Comparison of ENCODE assay signal across 15 cellular contexts in the genomic region with DNA sequence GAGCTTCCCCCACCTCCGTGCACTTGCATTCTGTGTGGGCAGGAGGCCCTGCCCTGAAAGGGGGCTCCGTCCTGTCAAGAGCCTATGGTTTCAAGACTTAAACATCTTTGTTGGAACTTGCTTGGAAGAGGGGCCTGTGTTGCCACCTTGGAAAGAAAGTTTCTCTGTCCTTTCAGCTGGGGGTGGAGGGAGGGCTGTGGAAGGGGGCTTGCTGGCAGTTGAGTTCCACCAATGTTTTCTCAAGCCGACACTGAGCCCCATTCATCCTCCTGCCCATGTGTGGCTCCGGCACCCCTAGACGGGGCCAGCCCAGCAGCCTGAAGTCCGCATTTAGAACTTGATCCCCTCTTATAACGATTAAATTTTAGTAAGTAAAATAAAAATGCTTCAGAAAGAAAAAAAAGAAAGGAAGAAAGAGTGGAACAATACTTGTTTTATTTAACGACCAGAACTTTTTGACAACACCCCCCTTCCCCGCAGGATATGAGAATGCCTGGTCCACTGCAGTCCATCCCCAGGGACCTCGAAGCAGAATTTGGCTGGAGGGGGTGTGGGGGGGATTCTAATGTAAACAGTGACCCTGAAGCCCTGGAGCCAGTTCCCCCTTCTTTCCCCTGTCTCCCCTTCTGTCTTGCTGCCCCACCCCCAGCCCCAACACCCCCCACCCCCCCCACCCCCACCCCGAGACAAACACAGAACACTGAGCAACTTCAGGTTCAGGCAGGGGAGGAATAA. TPM values are rescaled to one million over a fixed set of nuclear protein-coding genes. Genes with fewer than 3 reads are reported as not detected.
DNase-seq lines count a peak whose midpoint lies in the region; ATAC-seq, FAIRE-seq and TF ChIP-seq lines count a peak whose summit lies in the region.
"Had no signal": no experiment of that assay in that cellular context is flagged by ENCODE, and none has a peak within 500 bp of the region (broad histone marks: within the 10 kb centered on the region; RNA-seq: fewer than 3 reads in every experiment).

No MANE protein-coding gene starts in this region.

- no peak for TF ChIP-seq CTCF in brain microvascular endothelial cell (IDR thresholded peaks at IDR 0.05; ENCODE audit: low read depth, low read length, missing control alignments)
- TF ChIP-seq CTCF in suprapubic skin (IDR thresholded peaks at IDR 0.05) = no peak
- no peak for TF ChIP-seq CTCF in upper lobe of left lung (IDR thresholded peaks at IDR 0.05)

- no peaks in the 10 kb centered on the region for H4K20me1 ChIP-seq in GM23248 (ENCODE audit: insufficient read depth)

- peak overlapping the region; percentile 90 for H3K9ac ChIP-seq in GM23248

- no peak for FAIRE-seq in GM12891 (lab: Jason Lieb, UNC)

- peaks cover 7% of the 10 kb centered on the region; the same call in 1 of the 2 replicates for H3F3A ChIP-seq in GM23248 (ENCODE audit: insufficient read depth)

- H3K4me3 ChIP-seq in GM23248 (no peak overlapping the region), brain microvascular endothelial cell (ENCODE audit: low read depth, low read length) (peak overlapping the region; percentile 20), suprapubic skin (no peak overlapping the region), upper lobe of left lung (no peak overlapping the region)

- H3K36me3 ChIP-seq in GM23248 (ENCODE audit: low read depth) (no peaks in the 10 kb centered on the region), brain microvascular endothelial cell (replicated peaks) (no peaks in the 10 kb centered on the region), suprapubic skin (peaks cover 4% of the 10 kb centered on the region), upper lobe of left lung (peaks cover 0 to 36% (median 18%) of the 10 kb centered on the region in 4 donors)

- ATAC-seq in upper lobe of left lung (ENCODE audit: low FRiP score in 2 of 2) = no peak
- ATAC-seq: foreskin keratinocyte had no signal

- no peaks in the 10 kb centered on the region for H3K27me3 ChIP-seq in GM23248 (replicated peaks; ENCODE audit: insufficient read depth)
- H3K27me3 ChIP-seq in brain microvascular endothelial cell (replicated peaks) = no peaks in the 10 kb centered on the region
- no peaks in the 10 kb centered on the region for H3K27me3 ChIP-seq in layer of hippocampus (ENCODE audit: control insufficient read depth, insufficient read depth, low read length)
- H3K27me3 ChIP-seq in suprapubic skin = no peaks in the 10 kb centered on the region
- H3K27me3 ChIP-seq in upper lobe of left lung = no peaks in the 10 kb centered on the region
- H3K27me3 ChIP-seq: foreskin keratinocyte had no signal

- H2AFZ ChIP-seq in GM23248 = peak overlapping the region; percentile 74; the same call in 1 of the 2 replicates

- H3K4me2 ChIP-seq in GM23248 (ENCODE audit: unreplicated experiment) = peak overlapping the region; percentile 78

- H3K9me3 ChIP-seq in GM23248 (ENCODE audit: low read depth) (no peaks in the 10 kb centered on the region), suprapubic skin (no peaks in the 10 kb centered on the region), upper lobe of left lung (no peaks in the 10 kb centered on the region)

- WGBS in GM23248 (ENCODE audit: low coverage in 1 of 2, low lambda C conversion rate in 2 of 2, missing lambda C conversion rate in 2 of 2), 2 experiments = 63 to 69% methylated on average over 10 to 11 of the region's 11 CpGs
- WGBS in suprapubic skin = 66% methylated on average over 11 of the region's 11 CpGs
- WGBS in upper lobe of left lung, 2 donors = 82 to 87% methylated on average over 11 of the region's 11 CpGs

- DNase-seq in GM23248 (peak; percentile 20), brain microvascular endothelial cell (no peak), suprapubic skin (ENCODE audit: low spot score in 2 of 2) (no peak), NCI-H1436 (lab: John Stamatoyannopoulos, UW) (no peak), DMS 273 (lab: John Stamatoyannopoulos, UW; ENCODE audit: unreplicated experiment) (no peak), upper lobe of left lung (no peak), GM12891 (ENCODE audit: insufficient read length, low spot score) (no peak)
- DNase-seq: activated CD8-positive, alpha-beta memory T cell treated with anti-CD3 and anti-CD28 coated beads for 24 hours; AML-193; NCI-H1694; NCI-H69; stimulated activated CD4-positive, alpha-beta T cell treated with anti-CD3 and anti-CD28 coated beads, Interleukin-15, amount 100 ng/mL, for 24 hours; substantia nigra had no signal

- peaks cover 33% of the 10 kb centered on the region for H3K79me2 ChIP-seq in GM23248 (ENCODE audit: insufficient read depth)

- peaks cover 38% of the 10 kb centered on the region for H3K4me1 ChIP-seq in GM23248 (ENCODE audit: insufficient read depth)
- H3K4me1 ChIP-seq in suprapubic skin = peaks cover 36% of the 10 kb centered on the region
- no peaks in the 10 kb centered on the region for H3K4me1 ChIP-seq in upper lobe of left lung
- H3K4me1 ChIP-seq: foreskin keratinocyte had no signal

- in situ Hi-C loops in GM23248 (cut with MboI) = no loop called here
- in situ Hi-C loops in brain microvascular endothelial cell (cut with HindIII; ENCODE audit: low pct_ligation_motif_present, low sequenced_read_pairs) = no loop called here

- TF ChIP-seq EP300 in suprapubic skin (IDR thresholded peaks at IDR 0.05) = no peak
- TF ChIP-seq EP300 in upper lobe of left lung (IDR thresholded peaks at IDR 0.05) = no peak

- TF ChIP-seq POLR2A in suprapubic skin (IDR thresholded peaks at IDR 0.05) = no peak
- TF ChIP-seq POLR2A in upper lobe of left lung (IDR thresholded peaks at IDR 0.05) = no peak
- no peak for TF ChIP-seq POLR2A in GM12891 (IDR thresholded peaks at IDR 0.05; ENCODE audit: low read depth, low read length)

- H3K9me2 ChIP-seq in GM23248 (ENCODE audit: insufficient read depth) = no peaks in the 10 kb centered on the region

- peak overlapping the region; percentile 90 for H3K27ac ChIP-seq in GM23248
- no peak overlapping the region for H3K27ac ChIP-seq in brain microvascular endothelial cell
- H3K27ac ChIP-seq in layer of hippocampus (ENCODE audit: low read depth, low read length) = peak overlapping the region; percentile 75
- H3K27ac ChIP-seq in suprapubic skin = peak overlapping the region; percentile 76
- H3K27ac ChIP-seq in upper lobe of left lung = peak overlapping the region in 2 of 4 donors; percentile 40 to 52
- H3K27ac ChIP-seq: foreskin keratinocyte had no signal

TF ChIP-seq in GM12891, 5 proteins besides CTCF, POLR2A, EP300 and RAD21:
- TF ChIP-seq SPI1 (IDR thresholded peaks at IDR 0.05; ENCODE audit: low read depth, low read length) (no peak), TAF1 (IDR thresholded peaks at IDR 0.05; ENCODE audit: low read depth, low read length) (no peak), POU2F2 (IDR thresholded peaks at IDR 0.05; ENCODE audit: low read depth, low read length) (no peak), PAX5 (IDR thresholded peaks at IDR 0.05; ENCODE audit: insufficient read depth, low read length, severe bottlenecking) (no peak), POLR2AphosphoS5 (IDR thresholded peaks at IDR 0.05; ENCODE audit: low read depth, low read length) (no peak)

RNA-seq across cellular contexts. Expression of a gene that starts 26.9 kb away (rescaled TPM):
- 0.43 TPM in 1 of 2 replicates, not detected in the other for total RNA-seq in GM23248 (2014; rRNA removed; shearing (Covaris generic))
- 0.10 and 0.13 TPM in 2 replicates for polyA plus RNA-seq in GM23248 (2016; fragmentation: Nextera tagmentation; extraction: Ambion mirVana)
- total RNA-seq in suprapubic skin (1 to 10 TPM in 3 of 4 donors, under 1 TPM in 1; 0.87 to 2.9 (median 1.5) TPM), upper lobe of left lung (1 to 10 TPM in 5 of 6 donors, under 1 TPM in 1; 0.54 to 5.2 (median 2.8) TPM)
- 0.12 TPM for polyA plus RNA-seq in GM12891 (2012; ENCODE audit: low read depth, missing spikeins)
